ENCODE assay signal across 8 cellular contexts in genomic region chr5:78648359-78649219, GRCh38. TPM values are rescaled to one million over a fixed set of nuclear protein-coding genes. Genes with fewer than 3 reads are reported as not detected.
DNase-seq lines count a peak whose midpoint lies in the region; ATAC-seq and TF ChIP-seq lines count a peak whose summit lies in the region.

LHFPL2 (minus strand) TSS chr5:78648772; CDS start chr5:78510213, 138,559 bp downstream.

- peaks cover 12% of the 10 kb centered on the region in 2 donors for H3K4me1 ChIP-seq in gastrocnemius medialis

- no peaks in the 10 kb centered on the region for H3K9me3 ChIP-seq in gastrocnemius medialis

- ATAC-seq in GM19455 (IDR thresholded peaks at IDR 0.05; ENCODE audit: unreplicated experiment): peak; percentile 52
- peak; percentile 51 for ATAC-seq in HG03571 (IDR thresholded peaks at IDR 0.05; ENCODE audit: unreplicated experiment)
- ATAC-seq in gastrocnemius medialis: peak; percentile 72 to 79

- no peaks in the 10 kb centered on the region for H3K36me3 ChIP-seq in gastrocnemius medialis

- H3K27me3 ChIP-seq in gastrocnemius medialis: no peaks in the 10 kb centered on the region

- H3K27ac ChIP-seq in caudate nucleus (ENCODE audit: low read depth, low read length) (peak within 1 kb of the TSS; percentile 85), gastrocnemius medialis (peak within 1 kb of the TSS; percentile 82 to 91 (median 86))

- DNase-seq in DMS53 (lab: John Stamatoyannopoulos, UW) (peak; percentile 88), SK-N-DZ (ENCODE audit: low spot score) (peak; percentile 82), caudate nucleus (lab: John Stamatoyannopoulos, UW) (peak in 53 of 61 donors; percentile 14 to 89 (median 61)), iPS-NIHi11 (ENCODE audit: low spot score) (peak; percentile 88), gastrocnemius medialis (peak; percentile 38 to 52), NCI-H128 (lab: John Stamatoyannopoulos, UW; ENCODE audit: unreplicated experiment) (no peak)

- intact Hi-C loops in gastrocnemius medialis (cut with DNase I; ENCODE audit: low total_unique reads): loop anchor here (5.0 to 10.0 kb wide), 5 partner anchors 81 to 286 kb away; partner anchors contain the start of gene SCAMP1

- in situ Hi-C loops in gastrocnemius medialis (cut with MboI; ENCODE audit: low sequenced_read_pairs in 4 of 4): loop anchor here in 2 of 4 donors (10.0 to 25.0 kb wide), 2 partner anchors 94 to 111 kb away; no protein-coding TSS in a partner anchor

- TF ChIP-seq CTCF in gastrocnemius medialis (IDR thresholded peaks at IDR 0.05 in 4 of 5, conservative IDR thresholded peaks at IDR 0.05 in 1 of 5): peak in 1 of 5 experiments; percentile 5

- H3K4me3 ChIP-seq in gastrocnemius medialis: peak within 1 kb of the TSS; percentile 72 to 95 (median 78)

- peak; percentile 43 to 50 for TF ChIP-seq POLR2A in gastrocnemius medialis (IDR thresholded peaks at IDR 0.05)

RNA-seq across cellular contexts. Expression of gene LHFPL2, which starts in this region (rescaled TPM):
- 9.7 and 11.0 TPM in 2 replicates for polyA plus RNA-seq in SK-N-DZ (2014; cell fraction: cytosol; rRNA removed)
- polyA plus RNA-seq in SK-N-DZ (2014; cell fraction: nucleus; rRNA removed): 9.2 and 9.8 TPM in 2 replicates
- 1 to 10 TPM; 3.4 to 4.7 (median 3.5) TPM for total RNA-seq in gastrocnemius medialis
